Comparison of ENCODE assay signal across 8 cellular contexts in genomic region chr4:185115827-185116232, GRCh38. TPM values are rescaled to one million over a fixed set of nuclear protein-coding genes. Genes with fewer than 3 reads are reported as not detected.
A peak's percentile ranks its signal among the peaks of the same experiment; 100 is the strongest.
DNase-seq lines count a peak whose midpoint lies in the region; ATAC-seq and TF ChIP-seq lines count a peak whose summit lies in the region.

No MANE protein-coding gene starts in this region.

- 24% methylated on average over 7 of the region's 9 CpGs for WGBS in mesenchymal stem cell

- no peak overlapping the region for H4K8ac ChIP-seq in mesenchymal stem cell (ENCODE audit: low read length)

- no peaks in the 10 kb centered on the region for H3K27me3 ChIP-seq in duodenal mucosa (ENCODE audit: control insufficient read depth in 1 of 2, insufficient read depth in 2 of 2, low read length in 2 of 2)
- no peaks in the 10 kb centered on the region for H3K27me3 ChIP-seq in mesenchymal stem cell (ENCODE audit: control insufficient read depth in 1 of 2, insufficient read depth in 1 of 2, low read length in 2 of 2)

- no peak overlapping the region for H3K27ac ChIP-seq in duodenal mucosa (ENCODE audit: low read depth, low read length)
- no peak overlapping the region for H3K27ac ChIP-seq in mesenchymal stem cell (ENCODE audit: low read length, poor library complexity, severe bottlenecking)

- H3K36me3 Mint-ChIP-seq in activated T-helper 17 cell treated with anti-CD3 and anti-CD28 coated beads, Interleukin-2, amount 50 U/mL, for 72 hours (ENCODE audit: low read depth) = no peaks in the 10 kb centered on the region

- H3K9me3 Mint-ChIP-seq in activated T-helper 17 cell treated with anti-CD3 and anti-CD28 coated beads, Interleukin-2, amount 50 U/mL, for 72 hours = no peaks in the 10 kb centered on the region

- H2BK12ac ChIP-seq in mesenchymal stem cell (ENCODE audit: low read length in 2 of 2) = no peak overlapping the region

- H3K4me1 Mint-ChIP-seq in activated T-helper 17 cell treated with anti-CD3 and anti-CD28 coated beads, Interleukin-2, amount 50 U/mL, for 72 hours = no peaks in the 10 kb centered on the region

- peaks cover 3% of the 10 kb centered on the region for H3K27me3 Mint-ChIP-seq in activated T-helper 17 cell treated with anti-CD3 and anti-CD28 coated beads, Interleukin-2, amount 50 U/mL, for 72 hours

- H3K9me3 ChIP-seq in duodenal mucosa (ENCODE audit: control insufficient read depth in 1 of 2, low read length in 2 of 2) (no peaks in the 10 kb centered on the region), mesenchymal stem cell (ENCODE audit: control insufficient read depth, low read length) (no peaks in the 10 kb centered on the region)

- DNase-seq in AG10803 (ENCODE audit: low read depth) (peak; percentile 63), NCI-H2171 treated with DMSO at 0.1 percent for 48 hours (lab: John Stamatoyannopoulos, UW) (peak; percentile 91), mesenchymal stem cell (peak; percentile 89)
- no peak for DNase-seq in activated CD4-positive, alpha-beta T cell treated with anti-CD3 and anti-CD28 coated beads, Interleukin-2, amount 50 U/mL, for 48 hours

- H3K23ac ChIP-seq in mesenchymal stem cell (ENCODE audit: low read length in 2 of 2) = no peak overlapping the region

- H2AK5ac ChIP-seq in mesenchymal stem cell (ENCODE audit: low read length, severe bottlenecking) = no peak overlapping the region

- no peak overlapping the region for H3K4ac ChIP-seq in mesenchymal stem cell (ENCODE audit: low read depth in 1 of 2, low read length in 2 of 2)

- peaks cover 5 to 12% of the 10 kb centered on the region in 2 donors for H3K4me1 ChIP-seq in duodenal mucosa (ENCODE audit: control insufficient read depth in 1 of 2, insufficient read depth in 2 of 2, low read length in 2 of 2)
- peaks cover 6% of the 10 kb centered on the region for H3K4me1 ChIP-seq in mesenchymal stem cell (ENCODE audit: control insufficient read depth, insufficient read depth, low read depth, low read length)

- H3K27ac Mint-ChIP-seq in activated T-helper 17 cell treated with anti-CD3 and anti-CD28 coated beads, Interleukin-2, amount 50 U/mL, for 72 hours = no peak overlapping the region

- TF ChIP-seq CTCF in AG10803 (conservative IDR thresholded peaks at IDR 0.05; ENCODE audit: low read length) = no peak

- H3K18ac ChIP-seq in mesenchymal stem cell (ENCODE audit: low read depth in 1 of 2, low read length in 2 of 2) = no peak overlapping the region

- no peak overlapping the region for H4K91ac ChIP-seq in mesenchymal stem cell (ENCODE audit: low read length)

- no peak overlapping the region for H3K4me2 ChIP-seq in mesenchymal stem cell (ENCODE audit: low read length, poor library complexity, severe bottlenecking)

- H3K36me3 ChIP-seq in duodenal mucosa (ENCODE audit: control insufficient read depth in 1 of 2, insufficient read depth in 2 of 2, low read length in 2 of 2) (no peaks in the 10 kb centered on the region), mesenchymal stem cell (ENCODE audit: control insufficient read depth in 1 of 2, insufficient read depth in 2 of 2, low read depth in 1 of 2, low read length in 2 of 2) (no peaks in the 10 kb centered on the region)

- no peak overlapping the region for H3K4me3 Mint-ChIP-seq in activated T-helper 17 cell treated with anti-CD3 and anti-CD28 coated beads, Interleukin-2, amount 50 U/mL, for 72 hours

- no peak overlapping the region for H2BK5ac ChIP-seq in mesenchymal stem cell (ENCODE audit: low read depth, low read length, poor library complexity, severe bottlenecking)

- ATAC-seq in GM21576 (IDR thresholded peaks at IDR 0.05; ENCODE audit: unreplicated experiment) = no peak
- no peak for ATAC-seq in activated T-helper 17 cell treated with anti-CD3 and anti-CD28 coated beads, Interleukin-2, amount 50 U/mL, for 72 hours (replicated peaks)
- no peak for ATAC-seq in HG02870 (IDR thresholded peaks at IDR 0.05; ENCODE audit: unreplicated experiment)

- no peak overlapping the region for H2AFZ ChIP-seq in mesenchymal stem cell (ENCODE audit: low read depth, low read length)

- H3K9ac ChIP-seq in duodenal mucosa (ENCODE audit: low read depth in 1 of 2, low read length in 2 of 2) (no peak overlapping the region), mesenchymal stem cell (ENCODE audit: low read length) (peak overlapping the region; percentile 28)

- no peak overlapping the region for H3K14ac ChIP-seq in mesenchymal stem cell (ENCODE audit: low read length in 2 of 2)

- no peak overlapping the region for H2BK120ac ChIP-seq in mesenchymal stem cell (ENCODE audit: low read depth, low read length)

- no peaks in the 10 kb centered on the region for H3K79me1 ChIP-seq in mesenchymal stem cell (replicated peaks; ENCODE audit: low read length, poor library complexity, severe bottlenecking)

- H3K4me3 ChIP-seq in AG10803 (ENCODE audit: low read length) (no peak overlapping the region), duodenal mucosa (ENCODE audit: low read depth in 1 of 2, low read length in 2 of 2) (peak overlapping the region; percentile 19 to 40), mesenchymal stem cell (ENCODE audit: insufficient read depth in 1 of 2, low read depth in 1 of 2, low read length in 2 of 2) (peak overlapping the region in 1 of 2 experiments; percentile 11)

- H2BK15ac ChIP-seq in mesenchymal stem cell (ENCODE audit: low read depth, poor library complexity, severe bottlenecking) = no peak overlapping the region

RNA-seq across cellular contexts. Expression of gene SLC25A4, which starts 27.2 kb away (rescaled TPM):
- 4.7 TPM for polyA plus RNA-seq in mesenchymal stem cell (2013, experiment 1 of 2)
- 5.0 TPM for polyA plus RNA-seq in mesenchymal stem cell (2013, experiment 2 of 2)
- total RNA-seq in activated T-helper 17 cell treated with anti-CD3 and anti-CD28 coated beads, Interleukin-2, amount 50 U/mL, for 72 hours = 10 to 100 TPM in 1 of 2 donors, 1 to 10 TPM in 1; 6.2 to 11.5 TPM

Comparison
In these comparisons a context has a peak if more than half of its experiments do, and no peak if none do; other contexts are left out.
1. DNase-seq: peak in AG10803 (single experiment), NCI-H2171 treated with DMSO at 0.1 percent for 48 hours (single experiment) and mesenchymal stem cell (single experiment); none in activated CD4-positive, alpha-beta T cell treated with anti-CD3 and anti-CD28 coated beads, Interleukin-2, amount 50 U/mL, for 48 hours (0 of 2).